23 cellular contexts compared by ENCODE assay signal in genomic region chr7:30196408-30196807, GRCh38.
"Had no signal": no experiment of that assay in that cellular context is flagged by ENCODE, and none has a peak within 500 bp of the region (broad histone marks: within the 10 kb centered on the region; RNA-seq: fewer than 3 reads in every experiment).

No MANE protein-coding gene starts in this region.

- H3K4me1 ChIP-seq: body of pancreas, left lung, neural progenitor cell had no signal

- DNase-seq: activated CD4-positive, alpha-beta memory T cell treated with anti-CD3 and anti-CD28 coated beads, Interleukin-2, amount 10 ng/mL, durations not matched to agents 7 days and 5 days; activated CD4-positive, alpha-beta T cell treated with anti-CD3 and anti-CD28 coated beads, Interleukin-2, amount 10 ng/mL, durations not matched to agents 24 days and 14 days; activated gamma-delta T cell; activated T-cell treated with anti-CD3 and anti-CD28 coated beads for 4 hours; anterior cingulate cortex; body of pancreas; effector CD4-positive, alpha-beta T cell; foreskin melanocyte; immature natural killer cell; kidney glomerular epithelial cell; left lung; naive thymus-derived CD8-positive, alpha-beta T cell; small intestine; stimulated activated CD4-positive, alpha-beta T cell treated with anti-CD3 and anti-CD28 coated beads, Interleukin-2, amount 100 ng/mL, for 24 hours; stimulated activated naive CD8-positive, alpha-beta T cell treated with anti-CD3 and anti-CD28 coated beads, Interleukin-15, amount 100 ng/mL, for 72 hours; tibial artery had no signal

- H3K36me3 ChIP-seq: left lung, neural progenitor cell had no signal

- H3K27me3 ChIP-seq: body of pancreas, left lung, neural progenitor cell, tibial artery had no signal

- H3K4me1 Mint-ChIP-seq: activated CD4-positive, alpha-beta memory T cell treated with anti-CD3 and anti-CD28 coated beads, Interleukin-2, amount 10 ng/mL, durations not matched to agents 7 days and 5 days; activated CD4-positive, alpha-beta T cell treated with anti-CD3 and anti-CD28 coated beads, Interleukin-2, amount 10 ng/mL, durations not matched to agents 24 days and 14 days; activated naive CD4-positive, alpha-beta T cell treated with anti-CD3 and anti-CD28 coated beads, Interleukin-2, amount 50 U/mL, for 24 hours; immature natural killer cell; mesothelial cell of epicardium; neural progenitor cell; stimulated activated effector memory CD8-positive, alpha-beta T cell treated with anti-CD3 and anti-CD28 coated beads, Interleukin-12 subunit alpha, Interleukin-12 subunit beta, amount 100 ng/mL, for 72 hours; stimulated activated naive CD8-positive, alpha-beta T cell treated with anti-CD3 and anti-CD28 coated beads, Interleukin-15, amount 100 ng/mL, for 72 hours had no signal

- H3K4me3 Mint-ChIP-seq: activated CD4-positive, alpha-beta memory T cell treated with anti-CD3 and anti-CD28 coated beads, Interleukin-2, amount 10 ng/mL, durations not matched to agents 7 days and 5 days; activated CD4-positive, alpha-beta T cell treated with anti-CD3 and anti-CD28 coated beads, Interleukin-2, amount 10 ng/mL, durations not matched to agents 24 days and 14 days; activated naive CD4-positive, alpha-beta T cell treated with anti-CD3 and anti-CD28 coated beads, Interleukin-2, amount 50 U/mL, for 24 hours; activated T-helper 1 cell treated with anti-CD3 and anti-CD28 coated beads, Interleukin-12 subunit alpha, Interleukin-12 subunit beta, Interleukin-2, Interleukin-4 antibody, amounts not matched to agents 30 ng/mL and 10 ng/mL and 1 ng/mL, durations not matched to agents 14 hours and 24 hours and 36 hours; dendritic cell treated with granulocyte-macrophage colony-stimulating factor and Interleukin-4, amounts not matched to agents 40 ng/mL and 50 ng/mL, for 4 days; immature natural killer cell; mesothelial cell of epicardium; naive thymus-derived CD8-positive, alpha-beta T cell; stimulated activated effector memory CD8-positive, alpha-beta T cell treated with anti-CD3 and anti-CD28 coated beads, Interleukin-12 subunit alpha, Interleukin-12 subunit beta, amount 100 ng/mL, for 72 hours; stimulated activated naive CD8-positive, alpha-beta T cell treated with anti-CD3 and anti-CD28 coated beads, Interleukin-15, amount 100 ng/mL, for 72 hours had no signal

- H3K9ac ChIP-seq: neural progenitor cell had no signal

- H2AFZ ChIP-seq: neural progenitor cell had no signal

- H3K27me3 Mint-ChIP-seq: activated CD4-positive, alpha-beta T cell treated with anti-CD3 and anti-CD28 coated beads, Interleukin-2, amount 10 ng/mL, durations not matched to agents 24 days and 14 days; activated naive CD4-positive, alpha-beta T cell treated with anti-CD3 and anti-CD28 coated beads, Interleukin-2, amount 50 U/mL, for 24 hours; dendritic cell treated with granulocyte-macrophage colony-stimulating factor and Interleukin-4, amounts not matched to agents 40 ng/mL and 50 ng/mL, for 4 days; stimulated activated naive CD8-positive, alpha-beta T cell treated with anti-CD3 and anti-CD28 coated beads, Interleukin-15, amount 100 ng/mL, for 72 hours had no signal

- H3K36me3 Mint-ChIP-seq: stimulated activated effector memory CD8-positive, alpha-beta T cell treated with anti-CD3 and anti-CD28 coated beads, Interleukin-12 subunit alpha, Interleukin-12 subunit beta, amount 100 ng/mL, for 72 hours had no signal

- H3K4me2 ChIP-seq: neural progenitor cell had no signal

- H3K27ac ChIP-seq: body of pancreas, left lung, neural progenitor cell, tibial artery had no signal

- H3K4me3 ChIP-seq: body of pancreas, left lung, lung, neural progenitor cell, tibial artery had no signal

- H3K9me3 ChIP-seq: body of pancreas, tibial artery had no signal

- H3K27ac Mint-ChIP-seq: activated CD4-positive, alpha-beta memory T cell treated with anti-CD3 and anti-CD28 coated beads, Interleukin-2, amount 10 ng/mL, durations not matched to agents 7 days and 5 days; activated CD4-positive, alpha-beta T cell treated with anti-CD3 and anti-CD28 coated beads, Interleukin-2, amount 10 ng/mL, durations not matched to agents 24 days and 14 days; activated naive CD4-positive, alpha-beta T cell treated with anti-CD3 and anti-CD28 coated beads, Interleukin-2, amount 50 U/mL, for 24 hours; activated T-helper 1 cell treated with anti-CD3 and anti-CD28 coated beads, Interleukin-12 subunit alpha, Interleukin-12 subunit beta, Interleukin-2, Interleukin-4 antibody, amounts not matched to agents 30 ng/mL and 10 ng/mL and 1 ng/mL, durations not matched to agents 14 hours and 24 hours and 36 hours; dendritic cell treated with granulocyte-macrophage colony-stimulating factor and Interleukin-4, amounts not matched to agents 40 ng/mL and 50 ng/mL, for 4 days; immature natural killer cell; mesothelial cell of epicardium; naive thymus-derived CD8-positive, alpha-beta T cell; neural progenitor cell; stimulated activated effector memory CD8-positive, alpha-beta T cell treated with anti-CD3 and anti-CD28 coated beads, Interleukin-12 subunit alpha, Interleukin-12 subunit beta, amount 100 ng/mL, for 72 hours; stimulated activated naive CD8-positive, alpha-beta T cell treated with anti-CD3 and anti-CD28 coated beads, Interleukin-15, amount 100 ng/mL, for 72 hours had no signal
